8 cellular contexts compared by ENCODE assay signal in genomic region chr2:135052042-135052876, GRCh38. TPM values are rescaled to one million over a fixed set of nuclear protein-coding genes. Genes with fewer than 3 reads are reported as not detected.
DNase-seq lines count a peak whose midpoint lies in the region; ATAC-seq and TF ChIP-seq lines count a peak whose summit lies in the region.

TSS of gene RAB3GAP1 (plus strand) at chr2:135052292. CDS start at chr2:135052308, 16 bp downstream.

- ATAC-seq in HG02678 (IDR thresholded peaks at IDR 0.05; ENCODE audit: unreplicated experiment) (peak; percentile 80), heart left ventricle (peak; percentile 79 to 94 (median 94))

- H3K27me3 ChIP-seq in adipocyte (replicated peaks; ENCODE audit: control insufficient read depth, insufficient read depth, low read length), result no peaks in the 10 kb centered on the region
- H3K27me3 ChIP-seq in heart left ventricle, result no peaks in the 10 kb centered on the region
- H3K27me3 ChIP-seq in transverse colon, result no peaks in the 10 kb centered on the region

- peaks cover 4% of the 10 kb centered on the region for H3K36me3 ChIP-seq in adipocyte (ENCODE audit: control insufficient read depth, insufficient read depth, low read length, severe bottlenecking)
- H3K36me3 ChIP-seq in heart left ventricle, result peaks cover 0 to 7% (median 0%) of the 10 kb centered on the region in 9 donors
- H3K36me3 ChIP-seq in transverse colon, result peaks cover 0 to 1% (median 0%) of the 10 kb centered on the region in 4 donors

- H3K27ac ChIP-seq in heart left ventricle (peak within 1 kb of the TSS; percentile 61 to 98 (median 94)), transverse colon (peak within 1 kb of the TSS; percentile 91 to 99 (median 92))

- TF ChIP-seq EP300 in transverse colon (IDR thresholded peaks at IDR 0.05; ENCODE audit: low read depth), result no peak

- TF ChIP-seq POLR2A in heart left ventricle (IDR thresholded peaks at IDR 0.05) (peak in 1 of 2 donors; percentile 20), transverse colon (IDR thresholded peaks at IDR 0.05) (peak; percentile 81)

- H3K4me3 ChIP-seq in GM12875 (ENCODE audit: low read depth, low read length), result peak within 1 kb of the TSS; percentile 72
- peak within 1 kb of the TSS; percentile 100 for H3K4me3 ChIP-seq in adipocyte (ENCODE audit: low read length)
- peak within 1 kb of the TSS; percentile 64 to 89 (median 77) for H3K4me3 ChIP-seq in heart left ventricle
- peak within 1 kb of the TSS; percentile 52 to 96 (median 67) for H3K4me3 ChIP-seq in transverse colon

- H3K9me3 ChIP-seq in adipocyte (ENCODE audit: control insufficient read depth, low read length) (no peaks in the 10 kb centered on the region), heart left ventricle (no peaks in the 10 kb centered on the region), transverse colon (no peaks in the 10 kb centered on the region)

- H3K9ac ChIP-seq in adipocyte (ENCODE audit: low read length), result peak within 1 kb of the TSS; percentile 100

- in situ Hi-C loops in transverse colon (cut with MboI; ENCODE audit: low pct_ligation_motif_present in 1 of 4, low pct_unique_long_range_greater_than_20kb in 1 of 4, low sequenced_read_pairs in 3 of 4), result no loop called here

- intact Hi-C loops in heart left ventricle (cut with DNase I) (loop anchor here in 2 of 10 donors (2.0 to 5.0 kb wide), 3 partner anchors 479 to 690 kb away; partner anchors contain the start of genes R3HDM1 (in 2 of the 2), ZRANB3 (in 2 of the 2) and UBXN4 (in 1 of the 2)), transverse colon (cut with DNase I; ENCODE audit: low total_unique reads) (no loop called here)

- H3K4me1 ChIP-seq in adipocyte (ENCODE audit: control insufficient read depth, insufficient read depth, low read length) (peaks cover 25% of the 10 kb centered on the region), heart left ventricle (peaks cover 4 to 47% (median 32%) of the 10 kb centered on the region in 12 donors), transverse colon (peaks cover 17 to 34% (median 22%) of the 10 kb centered on the region in 4 donors)

- DNase-seq in NCI-H1105 treated with DMSO at 0.1 percent for 48 hours (lab: John Stamatoyannopoulos, UW), result peak; percentile 64
- peak; percentile 88 for DNase-seq in T follicular helper cell (ENCODE audit: low read depth)
- DNase-seq in adipocyte (ENCODE audit: low read depth), result peak; percentile 93
- DNase-seq in heart left ventricle, result peak; percentile 76 to 89 (median 79)
- peak; percentile 78 for DNase-seq in pons (ENCODE audit: low spot score)
- DNase-seq in transverse colon, result peak; percentile 86

- TF ChIP-seq CTCF in GM12875 (IDR thresholded peaks at IDR 0.05; ENCODE audit: borderline replicate concordance, insufficient read depth, low read depth, low read length) (no peak), heart left ventricle (IDR thresholded peaks at IDR 0.05) (no peak), transverse colon (IDR thresholded peaks at IDR 0.05) (no peak)

- WGBS in heart left ventricle, 4 donors, result 0 to 1% (median 1%) methylated on average over 45 of the region's 45 CpGs
- 0 to 1% methylated on average over 20 to 45 of the region's 45 CpGs for WGBS in transverse colon (ENCODE audit: low coverage in 1 of 2), 2 donors

RNA-seq across cellular contexts. Expression of gene RAB3GAP1, which starts in this region (rescaled TPM):
- total RNA-seq in heart left ventricle, result 10 to 100 TPM; 40.6 to 63.6 (median 56.4) TPM
- 10 to 100 TPM; 16.7 to 47.2 TPM for polyA plus RNA-seq in heart left ventricle
- total RNA-seq in transverse colon, result 10 to 100 TPM; 38.4 to 63.5 (median 53.8) TPM

Comparison
In these comparisons a context has a peak if more than half of its experiments do, and no peak if none do; other contexts are left out.
1. Peak in every context shown above with its lines: DNase-seq, ATAC-seq, H3K4me3 ChIP-seq and H3K27ac ChIP-seq.